ENCODE assay signal across 8 cellular contexts in genomic region chr10:22437620-22438588, GRCh38.
DNase-seq lines count a peak whose midpoint lies in the region; ATAC-seq, FAIRE-seq and TF ChIP-seq lines count a peak whose summit lies in the region.

No MANE protein-coding gene starts in this region.

- in situ Hi-C loops in mammary epithelial cell (cut with MboI; ENCODE audit: low sequenced_read_pairs in 2 of 2) (no loop called here), HepG2 (cut with HindIII; ENCODE audit: extremely low pct_ligation_motif_present, low pct_unique_long_range_greater_than_20kb) (no loop called here)

- DNase-seq in NCI-H510A treated with DMSO at 0.1 percent for 48 hours (lab: John Stamatoyannopoulos, UW) (peak; percentile 35), NCI-H510A (lab: John Stamatoyannopoulos, UW) (no peak), HCT116 (ENCODE audit: low read depth, low spot score) (no peak), NCI-H2107 (lab: John Stamatoyannopoulos, UW) (peak; percentile 4), mammary epithelial cell (no peak), HepG2 (ENCODE audit: low spot score) (peak; percentile 62), KG1 (lab: John Stamatoyannopoulos, UW) (no peak)
- peak; percentile 49 for DNase-seq in stimulated activated naive B cell treated with anti-CD40 and anti-IgM and Interleukin-4, amounts not matched to agents 10 μg/mL and 1 μg/mL and 100 μg/mL, for 72 hours

- TF ChIP-seq EP300 in HepG2 (IDR thresholded peaks at IDR 0.05; ENCODE audit: low read depth in 2 of 2, low read length in 2 of 2), result no peak
- no peak for TF ChIP-seq EP300 in HepG2 (CRISPR knock-in tag; IDR thresholded peaks at IDR 0.05; ENCODE audit: borderline replicate concordance)

- H3K36me3 ChIP-seq in HCT116 (ENCODE audit: control insufficient read depth in 1 of 2, insufficient read depth in 2 of 2, low read length in 2 of 2) (no peaks in the 10 kb centered on the region), mammary epithelial cell (ENCODE audit: insufficient read depth, low read length) (no peaks in the 10 kb centered on the region), HepG2 (replicated peaks in 1 of 2; ENCODE audit: control insufficient read depth in 1 of 2, insufficient read depth in 2 of 2, low read length in 2 of 2) (no peaks in the 10 kb centered on the region)

- CTCF ChIA-PET in HCT116 (lab: Charles Lee), result no interaction called here
- CTCF ChIA-PET in mammary epithelial cell (lab: Charles Lee; ENCODE audit: low non-redundant PET), result interaction anchor here (0.7 kb wide), 1 partner anchor 721 kb away, joined by 6 read pairs; no protein-coding TSS in a partner anchor
- CTCF ChIA-PET in HepG2 (lab: Yijun Ruan, JAX; ENCODE audit: low intra/inter-chr PET ratio, low total read pairs), result no interaction called here

- H3K4me3 ChIP-seq in HCT116 (replicated peaks in 1 of 2; ENCODE audit: low read depth in 1 of 2, low read length in 2 of 2) (peak overlapping the region; percentile 60 to 71), mammary epithelial cell (replicated peaks in 1 of 3; ENCODE audit: insufficient read depth in 1 of 3, low read depth in 2 of 3, low read length in 3 of 3) (peak overlapping the region; percentile 62 to 67 (median 66)), HepG2 (replicated peaks in 1 of 3; ENCODE audit: insufficient read depth in 1 of 3, low read depth in 2 of 3, low read length in 3 of 3) (peak overlapping the region; percentile 57 to 74 (median 67))

- H3K4me3 Mint-ChIP-seq in stimulated activated naive B cell treated with anti-CD40 and anti-IgM and Interleukin-4, amounts not matched to agents 10 μg/mL and 1 μg/mL and 100 μg/mL, for 72 hours, result peak overlapping the region; percentile 93 to 96

- peaks cover 25 to 53% of the 10 kb centered on the region in 2 experiments for H3K4me1 ChIP-seq in HCT116 (ENCODE audit: control insufficient read depth in 1 of 2, insufficient read depth in 2 of 2, low read length in 2 of 2)
- H3K4me1 ChIP-seq in mammary epithelial cell (ENCODE audit: insufficient read depth, low read length), result peaks cover 34% of the 10 kb centered on the region
- peaks cover 17% of the 10 kb centered on the region for H3K4me1 ChIP-seq in HepG2 (ENCODE audit: insufficient read depth, low read length)

- H3K27ac ChIP-seq in HCT116 (ENCODE audit: low read depth, low read length), result peak overlapping the region; percentile 91
- H3K27ac ChIP-seq in mammary epithelial cell (ENCODE audit: insufficient read depth, low read depth, low read length), result peak overlapping the region; percentile 66
- no peak overlapping the region for H3K27ac ChIP-seq in HepG2 (ENCODE audit: extremely low read length, insufficient read depth, low read length)

- ATAC-seq in HCT116 (peak; percentile 3), HepG2 (peak; percentile 70)
- peak; percentile 38 to 45 for ATAC-seq in stimulated activated naive B cell treated with anti-CD40 and anti-IgM and Interleukin-4, amounts not matched to agents 10 μg/mL and 1 μg/mL and 100 μg/mL, for 72 hours (replicated peaks)

- peaks cover 5% of the 10 kb centered on the region for H3K79me2 ChIP-seq in HCT116 (ENCODE audit: insufficient read depth, low read length)
- H3K79me2 ChIP-seq in mammary epithelial cell (ENCODE audit: insufficient read depth, low read length), result peaks cover 3% of the 10 kb centered on the region
- no peaks in the 10 kb centered on the region for H3K79me2 ChIP-seq in HepG2 (ENCODE audit: insufficient read depth, low read length)

- H3K4me1 Mint-ChIP-seq in stimulated activated naive B cell treated with anti-CD40 and anti-IgM and Interleukin-4, amounts not matched to agents 10 μg/mL and 1 μg/mL and 100 μg/mL, for 72 hours, result peaks cover 37 to 73% of the 10 kb centered on the region in 2 donors

- RAD21 ChIA-PET in HCT116 (lab: Charles Lee; ENCODE audit: low non-redundant PET in 1 of 2, low total read pairs in 2 of 2, uncharacterized antibody in 2 of 2, unreplicated experiment in 2 of 2), result no interaction called here

- no peaks in the 10 kb centered on the region for H3K9me2 ChIP-seq in HCT116 (ENCODE audit: insufficient read depth)

- TF ChIP-seq POLR2A in HCT116 (IDR thresholded peaks at IDR 0.05; ENCODE audit: borderline replicate concordance, extremely low read depth, insufficient read depth, insufficient read length), result no peak
- no peak for TF ChIP-seq POLR2A in HepG2 (IDR thresholded peaks at IDR 0.05; ENCODE audit: insufficient read depth in 1 of 2, low read depth in 2 of 2, low read length in 2 of 2)

- no peak for FAIRE-seq in HepG2 (lab: Jason Lieb, UNC)

- TF ChIP-seq CTCF in HCT116 (IDR thresholded peaks at IDR 0.05 in 2 of 3, conservative IDR thresholded peaks at IDR 0.05 in 1 of 3; ENCODE audit: borderline replicate concordance in 1 of 3, insufficient read depth in 1 of 3, low read depth in 2 of 3, low read length in 2 of 3), result no peak
- no peak for TF ChIP-seq CTCF in mammary epithelial cell (conservative IDR thresholded peaks at IDR 0.05 in 1 of 2, IDR thresholded peaks at IDR 0.05 in 1 of 2; ENCODE audit: extremely low read depth in 1 of 2, insufficient read depth in 1 of 2, low read depth in 1 of 2, low read length in 2 of 2)
- no peak for TF ChIP-seq CTCF in HepG2 (CRISPR knock-in tag; IDR thresholded peaks at IDR 0.05)

- BruUV-seq in HCT116 (replicated peaks; lab: Mats Ljungman, UMichigan), result TSS peak; percentile 82
- BruUV-seq in mammary epithelial cell (replicated peaks; lab: Mats Ljungman, UMichigan), result TSS peak; percentile 61
- BruUV-seq in HepG2 (replicated peaks; lab: Mats Ljungman, UMichigan), result no TSS peak

- H3K36me3 Mint-ChIP-seq in stimulated activated naive B cell treated with anti-CD40 and anti-IgM and Interleukin-4, amounts not matched to agents 10 μg/mL and 1 μg/mL and 100 μg/mL, for 72 hours, result no peaks in the 10 kb centered on the region

- no peaks in the 10 kb centered on the region for H4K20me1 ChIP-seq in HCT116 (ENCODE audit: insufficient read depth)
- H4K20me1 ChIP-seq in mammary epithelial cell (ENCODE audit: insufficient read depth, low read length), result no peaks in the 10 kb centered on the region
- no peaks in the 10 kb centered on the region for H4K20me1 ChIP-seq in HepG2 (ENCODE audit: insufficient read depth, low read length)

- POLR2A ChIA-PET in HCT116 (lab: Charles Lee) (interaction anchor here (1.9 kb wide), 1 partner anchor 113 kb away, joined by 4 read pairs; no protein-coding TSS in a partner anchor), HepG2 (lab: Yijun Ruan, JAX) (no interaction called here)

- 13% methylated on average over 20 of the region's 27 CpGs for WGBS in mammary epithelial cell (ENCODE audit: low coverage, missing lambda C conversion rate)
- 6% methylated on average over 16 of the region's 27 CpGs for WGBS in HepG2 (ENCODE audit: low lambda C conversion rate)

- no peaks in the 10 kb centered on the region for H3K9me3 ChIP-seq in HCT116 (ENCODE audit: control insufficient read depth in 1 of 2, insufficient read depth in 1 of 2, low read depth in 1 of 2, low read length in 2 of 2)
- no peaks in the 10 kb centered on the region for H3K9me3 ChIP-seq in mammary epithelial cell (replicated peaks; ENCODE audit: insufficient read depth, low read length)
- H3K9me3 ChIP-seq in HepG2 (ENCODE audit: low read length), result no peaks in the 10 kb centered on the region

- H3K9ac ChIP-seq in HCT116 (ENCODE audit: low read length) (peak overlapping the region; percentile 70), mammary epithelial cell (ENCODE audit: insufficient read depth, low read length) (peak overlapping the region; percentile 57), HepG2 (ENCODE audit: insufficient read depth, low read depth, low read length) (peak overlapping the region; percentile 28)

- H3K27me3 Mint-ChIP-seq in stimulated activated naive B cell treated with anti-CD40 and anti-IgM and Interleukin-4, amounts not matched to agents 10 μg/mL and 1 μg/mL and 100 μg/mL, for 72 hours, result no peaks in the 10 kb centered on the region

- TF ChIP-seq RAD21 in HCT116 (IDR thresholded peaks at IDR 0.05; ENCODE audit: low read depth), result no peak
- no peak for TF ChIP-seq RAD21 in HepG2 (CRISPR knock-in tag; IDR thresholded peaks at IDR 0.05)

- peak overlapping the region; percentile 98 for H3K27ac Mint-ChIP-seq in stimulated activated naive B cell treated with anti-CD40 and anti-IgM and Interleukin-4, amounts not matched to agents 10 μg/mL and 1 μg/mL and 100 μg/mL, for 72 hours

- H2AFZ ChIP-seq in HCT116 (ENCODE audit: low read depth, low read length, poor library complexity, severe bottlenecking) (no peak overlapping the region), mammary epithelial cell (ENCODE audit: low read depth, low read length) (peak overlapping the region; percentile 99), HepG2 (ENCODE audit: low read length) (peak overlapping the region; percentile 44)

- H3K4me2 ChIP-seq in HCT116 (ENCODE audit: low read length) (peak overlapping the region; percentile 85), mammary epithelial cell (ENCODE audit: insufficient read depth, low read depth, low read length) (peak overlapping the region; percentile 99), HepG2 (ENCODE audit: low read depth, low read length) (peak overlapping the region; percentile 93)

- H3K27me3 ChIP-seq in HCT116 (ENCODE audit: insufficient read depth, low read length) (no peaks in the 10 kb centered on the region), mammary epithelial cell (ENCODE audit: insufficient read depth, low read length) (no peaks in the 10 kb centered on the region), HepG2 (ENCODE audit: control insufficient read depth in 1 of 2, insufficient read depth in 2 of 2, low read length in 2 of 2) (peaks cover 0 to 16% of the 10 kb centered on the region in 2 experiments; a peak in 4 of 5 replicates)

- dilution Hi-C loops in mammary epithelial cell (cut with HindIII; ENCODE audit: low sequenced_read_pairs), result no loop called here

- H3K9me3 Mint-ChIP-seq in stimulated activated naive B cell treated with anti-CD40 and anti-IgM and Interleukin-4, amounts not matched to agents 10 μg/mL and 1 μg/mL and 100 μg/mL, for 72 hours, result no peaks in the 10 kb centered on the region

- intact Hi-C loops in HCT116 (cut with micrococcal nuclease), result loop anchor here (5.0 to 10.0 kb wide), 2 partner anchors 549 to 627 kb away; no protein-coding TSS in a partner anchor
- intact Hi-C loops in mammary epithelial cell (cut with micrococcal nuclease), result loop anchor here (2.0 to 10.0 kb wide), 3 partner anchors 97 to 277 kb away; partner anchors contain the start of genes BMI1 and PIP4K2A
- intact Hi-C loops in HepG2 (cut with micrococcal nuclease; ENCODE audit: unreplicated experiment), result loop anchor here (5.0 to 10.0 kb wide), 3 partner anchors 96 to 433 kb away; partner anchors contain the start of genes COMMD3 and DNAJC1

TF ChIP-seq in HepG2, 621 proteins besides CTCF, POLR2A, EP300 and RAD21 (continues in another document):
- TF ChIP-seq ZNF724P (CRISPR knock-in tag; IDR thresholded peaks at IDR 0.05; ENCODE audit: borderline replicate concordance), result 0 out of 2 replicates have a peak, but pooled peaks have one; percentile 37

Comparison
In these comparisons a context has a peak if more than half of its experiments do, and no peak if none do; other contexts are left out.
1. DNase-seq: peak in NCI-H510A treated with DMSO at 0.1 percent for 48 hours (single experiment), NCI-H2107 (single experiment), HepG2 (single experiment) and stimulated activated naive B cell treated with anti-CD40 and anti-IgM and Interleukin-4, amounts not matched to agents 10 μg/mL and 1 μg/mL and 100 μg/mL, for 72 hours (single experiment); none in NCI-H510A (single experiment), HCT116 (single experiment), mammary epithelial cell (single experiment) and KG1 (single experiment).
2. ATAC-seq: peak in every context shown above with its lines; median percentile 70 in HepG2; 42 in stimulated activated naive B cell treated with anti-CD40 and anti-IgM and Interleukin-4, amounts not matched to agents 10 μg/mL and 1 μg/mL and 100 μg/mL, for 72 hours; 3 in HCT116.
3. Peak in every context shown above with its lines, with median percentiles within 50 percentile points of each other: H3K4me2 ChIP-seq, H3K4me3 ChIP-seq and H3K9ac ChIP-seq.